ENCODE assay signal across 8 cellular contexts in the genomic region with DNA sequence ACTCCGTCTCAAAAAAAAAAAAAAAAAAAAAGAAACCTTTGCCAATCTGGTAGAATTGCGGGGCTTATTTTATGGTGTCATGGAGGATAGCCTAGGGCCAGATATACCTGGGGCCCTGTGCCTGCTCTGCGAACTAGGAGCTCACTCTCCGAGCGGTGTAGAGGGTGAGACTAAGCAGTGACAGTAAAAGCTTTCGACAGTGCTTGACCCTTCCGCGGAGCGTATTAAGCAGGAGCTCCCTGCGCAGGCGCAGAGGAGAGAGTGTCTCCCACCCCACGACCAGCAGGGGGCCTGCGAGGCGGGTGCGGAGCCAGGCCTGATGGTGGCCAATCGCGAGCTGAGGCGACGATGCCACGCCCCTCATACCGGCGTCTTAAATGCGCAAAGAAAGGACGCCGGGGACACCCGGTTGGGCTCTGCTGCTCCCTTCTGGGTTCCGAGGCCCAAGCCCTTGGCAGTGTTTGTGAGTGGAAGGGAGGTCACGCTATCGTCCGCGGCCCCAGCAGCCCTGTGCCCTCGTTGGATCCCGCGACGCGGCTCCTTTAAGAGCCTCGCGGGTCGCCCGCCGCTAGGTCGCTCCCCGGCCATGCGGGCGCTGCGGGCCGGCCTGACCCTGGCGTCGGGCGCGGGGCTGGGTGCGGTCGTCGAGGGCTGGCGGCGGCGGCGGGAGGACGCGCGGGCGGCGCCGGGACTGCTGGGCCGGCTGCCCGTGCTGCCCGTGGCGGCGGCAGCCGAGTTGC. TPM values are rescaled to one million over a fixed set of nuclear protein-coding genes. Genes with fewer than 3 reads are reported as not detected.
DNase-seq lines count a peak whose midpoint lies in the region; ATAC-seq and TF ChIP-seq lines count a peak whose summit lies in the region.

A gene (plus strand): TSS at position 402 of the 740 bp plus-strand sequence. CDS start 185 bp downstream, at position 587.

- H3K4me3 ChIP-seq in GM23338 (peak within 1 kb of the TSS; percentile 68), LNCaP clone FGC (ENCODE audit: low read depth, low read length) (peak within 1 kb of the TSS; percentile 69), fibroblast of lung (replicated peaks in 1 of 4; ENCODE audit: control extremely low read depth in 1 of 4, insufficient read depth in 1 of 4, low read depth in 3 of 4, low read length in 4 of 4) (peak within 1 kb of the TSS; percentile 60 to 65 (median 64))
- H3K4me3 ChIP-seq in naive thymus-derived CD4-positive, alpha-beta T cell (ENCODE audit: low read length): peak within 1 kb of the TSS; percentile 67

- H3K27ac ChIP-seq in GM23338 (ENCODE audit: low read depth) (no peak within 1 kb of the TSS), RWPE1 (peak within 1 kb of the TSS; percentile 87), fibroblast of lung (ENCODE audit: insufficient read depth, low read length) (peak within 1 kb of the TSS; percentile 67)
- peak within 1 kb of the TSS; percentile 72 for H3K27ac ChIP-seq in naive thymus-derived CD4-positive, alpha-beta T cell (ENCODE audit: low read depth, low read length)

- H3K4me1 Mint-ChIP-seq in GM23338: peaks cover 12% of the 10 kb centered on the region; the same call in 2 of the 3 replicates
- H3K4me1 Mint-ChIP-seq in activated T-helper 17 cell treated with anti-CD3 and anti-CD28 coated beads, Interleukin-2, amount 50 U/mL, for 72 hours: peaks cover 7% of the 10 kb centered on the region
- H3K4me1 Mint-ChIP-seq in naive thymus-derived CD4-positive, alpha-beta T cell: peaks cover 7 to 29% (median 12%) of the 10 kb centered on the region in 7 donors
- peaks cover 24 to 34% of the 10 kb centered on the region in 2 donors for H3K4me1 Mint-ChIP-seq in stimulated activated naive B cell treated with anti-CD40 and anti-IgM and Interleukin-4, amounts not matched to agents 10 μg/mL and 1 μg/mL and 100 μg/mL, for 72 hours

- peak within 1 kb of the TSS; percentile 78 for H3K4me3 Mint-ChIP-seq in GM23338
- peak within 1 kb of the TSS; percentile 82 for H3K4me3 Mint-ChIP-seq in activated T-helper 17 cell treated with anti-CD3 and anti-CD28 coated beads, Interleukin-2, amount 50 U/mL, for 72 hours
- H3K4me3 Mint-ChIP-seq in naive thymus-derived CD4-positive, alpha-beta T cell: peak within 1 kb of the TSS; percentile 84 to 92 (median 91)
- peak within 1 kb of the TSS; percentile 81 to 86 for H3K4me3 Mint-ChIP-seq in stimulated activated naive B cell treated with anti-CD40 and anti-IgM and Interleukin-4, amounts not matched to agents 10 μg/mL and 1 μg/mL and 100 μg/mL, for 72 hours

- H3K9me3 Mint-ChIP-seq in GM23338: no peaks in the 10 kb centered on the region
- no peaks in the 10 kb centered on the region for H3K9me3 Mint-ChIP-seq in activated T-helper 17 cell treated with anti-CD3 and anti-CD28 coated beads, Interleukin-2, amount 50 U/mL, for 72 hours
- H3K9me3 Mint-ChIP-seq in naive thymus-derived CD4-positive, alpha-beta T cell: no peaks in the 10 kb centered on the region
- H3K9me3 Mint-ChIP-seq in stimulated activated naive B cell treated with anti-CD40 and anti-IgM and Interleukin-4, amounts not matched to agents 10 μg/mL and 1 μg/mL and 100 μg/mL, for 72 hours: no peaks in the 10 kb centered on the region

- H3K36me3 Mint-ChIP-seq in GM23338 (ENCODE audit: low read depth): peaks cover 21% of the 10 kb centered on the region
- H3K36me3 Mint-ChIP-seq in activated T-helper 17 cell treated with anti-CD3 and anti-CD28 coated beads, Interleukin-2, amount 50 U/mL, for 72 hours (ENCODE audit: low read depth): peaks cover 16% of the 10 kb centered on the region
- peaks cover 0 to 7% (median 0%) of the 10 kb centered on the region in 5 donors for H3K36me3 Mint-ChIP-seq in naive thymus-derived CD4-positive, alpha-beta T cell
- peaks cover 24 to 26% of the 10 kb centered on the region in 2 donors for H3K36me3 Mint-ChIP-seq in stimulated activated naive B cell treated with anti-CD40 and anti-IgM and Interleukin-4, amounts not matched to agents 10 μg/mL and 1 μg/mL and 100 μg/mL, for 72 hours

- ATAC-seq in GM23338: peak; percentile 81
- peak; percentile 98 for ATAC-seq in activated T-helper 17 cell treated with anti-CD3 and anti-CD28 coated beads, Interleukin-2, amount 50 U/mL, for 72 hours (replicated peaks)
- peak; percentile 98 for ATAC-seq in naive thymus-derived CD4-positive, alpha-beta T cell
- ATAC-seq in stimulated activated naive B cell treated with anti-CD40 and anti-IgM and Interleukin-4, amounts not matched to agents 10 μg/mL and 1 μg/mL and 100 μg/mL, for 72 hours (replicated peaks): peak; percentile 87 to 89

- peak; percentile 99 for DNase-seq in ELF-1 (ENCODE audit: low read depth, low spot score)
- peak; percentile 98 for DNase-seq in GM23338 (ENCODE audit: low spot score)
- DNase-seq in LNCaP clone FGC (ENCODE audit: low read depth): peak; percentile 90
- peak; percentile 100 for DNase-seq in RWPE1 (ENCODE audit: low spot score)
- DNase-seq in fibroblast of lung (ENCODE audit: low read depth in 2 of 2): peak; percentile 91 to 96
- peak; percentile 94 to 99 (median 97) for DNase-seq in naive thymus-derived CD4-positive, alpha-beta T cell
- DNase-seq in stimulated activated naive B cell treated with anti-CD40 and anti-IgM and Interleukin-4, amounts not matched to agents 10 μg/mL and 1 μg/mL and 100 μg/mL, for 72 hours: peak; percentile 99

- H2AFZ ChIP-seq in GM23338 (peak within 1 kb of the TSS; percentile 70), fibroblast of lung (ENCODE audit: low read length) (peak within 1 kb of the TSS; percentile 94)

- CTCF ChIA-PET in RWPE1 (lab: Yijun Ruan, JAX): interaction anchor here (0.6 to 1.6 kb wide), 26 partner anchors 9 to 459 kb away, joined by 3 to 12 read pairs (median 5); a partner anchor contains a TSS
- CTCF ChIA-PET in naive thymus-derived CD4-positive, alpha-beta T cell (lab: Charles Lee): interaction anchor here (0.8 to 1.6 kb wide), 9 partner anchors 9 to 265 kb away, joined by 3 to 11 read pairs (median 3); a partner anchor contains a TSS

- H3K27ac Mint-ChIP-seq in GM23338: peak within 1 kb of the TSS; percentile 48; the same call in 1 of the 2 replicates
- H3K27ac Mint-ChIP-seq in activated T-helper 17 cell treated with anti-CD3 and anti-CD28 coated beads, Interleukin-2, amount 50 U/mL, for 72 hours: peak within 1 kb of the TSS; percentile 66
- peak within 1 kb of the TSS; percentile 79 to 94 (median 87) for H3K27ac Mint-ChIP-seq in naive thymus-derived CD4-positive, alpha-beta T cell
- peak within 1 kb of the TSS; percentile 93 for H3K27ac Mint-ChIP-seq in stimulated activated naive B cell treated with anti-CD40 and anti-IgM and Interleukin-4, amounts not matched to agents 10 μg/mL and 1 μg/mL and 100 μg/mL, for 72 hours

- peaks cover 33% of the 10 kb centered on the region for H3K27me3 Mint-ChIP-seq in GM23338 (ENCODE audit: insufficient read depth, low read depth, poor library complexity)
- H3K27me3 Mint-ChIP-seq in activated T-helper 17 cell treated with anti-CD3 and anti-CD28 coated beads, Interleukin-2, amount 50 U/mL, for 72 hours: no peaks in the 10 kb centered on the region
- H3K27me3 Mint-ChIP-seq in naive thymus-derived CD4-positive, alpha-beta T cell: no peaks in the 10 kb centered on the region
- no peaks in the 10 kb centered on the region for H3K27me3 Mint-ChIP-seq in stimulated activated naive B cell treated with anti-CD40 and anti-IgM and Interleukin-4, amounts not matched to agents 10 μg/mL and 1 μg/mL and 100 μg/mL, for 72 hours

- H3K79me2 ChIP-seq in GM23338 (replicated peaks; ENCODE audit: insufficient read depth): no peaks in the 10 kb centered on the region
- H3K79me2 ChIP-seq in fibroblast of lung (ENCODE audit: control insufficient read depth, insufficient read depth, low read length): peaks cover 2% of the 10 kb centered on the region

- H3K36me3 ChIP-seq in GM23338 (ENCODE audit: insufficient read depth): no peaks in the 10 kb centered on the region
- peaks cover 11% of the 10 kb centered on the region for H3K36me3 ChIP-seq in fibroblast of lung (ENCODE audit: control insufficient read depth, insufficient read depth, low read length)
- peaks cover 0 to 21% (median 3%) of the 10 kb centered on the region in 3 experiments for H3K36me3 ChIP-seq in naive thymus-derived CD4-positive, alpha-beta T cell (ENCODE audit: control insufficient read depth in 2 of 3, insufficient read depth in 3 of 3, low read length in 3 of 3)

- H3F3A ChIP-seq in GM23338 (replicated peaks; ENCODE audit: low read depth): peaks cover 4% of the 10 kb centered on the region

- H3K4me2 ChIP-seq in GM23338 (peak within 1 kb of the TSS; percentile 88), fibroblast of lung (ENCODE audit: extremely low read depth, insufficient read depth, low read length) (peak within 1 kb of the TSS; percentile 81)

- no peaks in the 10 kb centered on the region for H3K9me2 ChIP-seq in GM23338 (ENCODE audit: insufficient read depth)

- peak within 1 kb of the TSS; percentile 77 for H3K9ac ChIP-seq in fibroblast of lung (ENCODE audit: insufficient read depth, low read length)

- TF ChIP-seq CTCF in GM23338 (conservative IDR thresholded peaks at IDR 0.05; ENCODE audit: low read depth in 2 of 2) (peak; percentile 56 to 68), LNCaP clone FGC (IDR thresholded peaks at IDR 0.05; ENCODE audit: control insufficient read depth, extremely low read depth, insufficient read depth) (peak; percentile 87), RWPE1 (conservative IDR thresholded peaks at IDR 0.05; ENCODE audit: low read depth) (peak; percentile 100), fibroblast of lung (conservative IDR thresholded peaks at IDR 0.05 in 1 of 2, IDR thresholded peaks at IDR 0.05 in 1 of 2; ENCODE audit: low read depth in 1 of 2, low read length in 2 of 2) (peak; percentile 94 to 95)

- H3K27me3 ChIP-seq in GM23338 (ENCODE audit: insufficient read depth) (no peaks in the 10 kb centered on the region; the same call in 1 of the 2 replicates), fibroblast of lung (ENCODE audit: control insufficient read depth, insufficient read depth, low read length) (no peaks in the 10 kb centered on the region)
- H3K27me3 ChIP-seq in naive thymus-derived CD4-positive, alpha-beta T cell (ENCODE audit: control insufficient read depth in 2 of 2, insufficient read depth in 2 of 2, low read length in 2 of 2): no peaks in the 10 kb centered on the region

- POLR2A ChIA-PET in RWPE1 (lab: Yijun Ruan, JAX; ENCODE audit: low non-redundant PET): interaction anchor here (0.6 to 1.0 kb wide), 8 partner anchors 12 to 118 kb away, joined by 3 to 11 read pairs (median 5); a partner anchor contains a TSS
- POLR2A ChIA-PET in naive thymus-derived CD4-positive, alpha-beta T cell (lab: Charles Lee): interaction anchor here (0.5 to 4.0 kb wide), 26 partner anchors 9 to 1234 kb away, joined by 3 to 38 read pairs (median 4); a partner anchor contains a TSS

- no peaks in the 10 kb centered on the region for H3K9me3 ChIP-seq in fibroblast of lung (ENCODE audit: control insufficient read depth, insufficient read depth, low read depth, low read length)
- no peaks in the 10 kb centered on the region for H3K9me3 ChIP-seq in naive thymus-derived CD4-positive, alpha-beta T cell (ENCODE audit: control insufficient read depth in 2 of 3, low read length in 3 of 3)

- H4K20me1 ChIP-seq in GM23338 (replicated peaks; ENCODE audit: insufficient read depth) (peaks cover 15% of the 10 kb centered on the region), fibroblast of lung (ENCODE audit: control insufficient read depth, extremely low read depth, insufficient read depth, low read length) (no peaks in the 10 kb centered on the region)

- no peaks in the 10 kb centered on the region; the same call in 1 of the 2 replicates for H3K4me1 ChIP-seq in GM23338 (ENCODE audit: insufficient read depth)
- peaks cover 7% of the 10 kb centered on the region for H3K4me1 ChIP-seq in fibroblast of lung (ENCODE audit: control insufficient read depth, extremely low read depth, insufficient read depth, low read length)
- no peaks in the 10 kb centered on the region for H3K4me1 ChIP-seq in naive thymus-derived CD4-positive, alpha-beta T cell (ENCODE audit: control insufficient read depth in 2 of 2, insufficient read depth in 2 of 2, low read length in 2 of 2)

- intact Hi-C loops in naive thymus-derived CD4-positive, alpha-beta T cell (cut with micrococcal nuclease): loop anchor here (1.0 to 5.0 kb wide), 16 partner anchors 11 to 568 kb away; a partner anchor contains a TSS

RNA-seq across cellular contexts. Expression of the gene that starts here (rescaled TPM):
- 14.6 and 23.5 TPM in 2 replicates for total RNA-seq in GM23338 (2014; rRNA removed; shearing (Covaris generic))
- polyA plus RNA-seq in GM23338 (2016; fragmentation: Nextera tagmentation; extraction: Ambion mirVana) (15.1 and 19.2 TPM in 2 replicates), fibroblast of lung (5.2 and 9.6 TPM in 2 replicates)
- 10 to 100 TPM in 1 of 2 donors, 1 to 10 TPM in 1; 6.3 to 15.6 TPM for total RNA-seq in activated T-helper 17 cell treated with anti-CD3 and anti-CD28 coated beads, Interleukin-2, amount 50 U/mL, for 72 hours
- total RNA-seq in fibroblast of lung: 15.5 and 22.9 TPM in 2 replicates
- polyA plus RNA-seq in fibroblast of lung (2012): 8.9 and 18.0 TPM in 2 replicates
- 8.9 and 15.3 TPM in 2 replicates for polyA minus RNA-seq in fibroblast of lung (ENCODE audit: low replicate concordance)
- 10 to 100 TPM in 4 of 5 experiments, 1 to 10 TPM in 1; 9.4 to 18.3 (median 14.7) TPM for total RNA-seq in naive thymus-derived CD4-positive, alpha-beta T cell
- 10 to 100 TPM; 17.0 to 36.7 TPM for polyA plus RNA-seq in naive thymus-derived CD4-positive, alpha-beta T cell
